37 cellular contexts compared by ENCODE assay signal in genomic region chr10:97981816-97982215, GRCh38. TPM values are rescaled to one million over a fixed set of nuclear protein-coding genes. Genes with fewer than 3 reads are reported as not detected.
"Had no signal": no experiment of that assay in that cellular context is flagged by ENCODE, and none has a peak within 500 bp of the region (broad histone marks: within the 10 kb centered on the region; RNA-seq: fewer than 3 reads in every experiment).

No MANE protein-coding gene starts in this region.

- H3K36me3 Mint-ChIP-seq: activated CD4-positive, alpha-beta memory T cell treated with anti-CD3 and anti-CD28 coated beads for 36 hours; activated naive CD4-positive, alpha-beta T cell treated with anti-CD3 and anti-CD28 coated beads, Interleukin-2, amount 10 ng/mL, durations not matched to agents 7 days and 5 days; activated naive CD4-positive, alpha-beta T cell treated with anti-CD3 and anti-CD28 coated beads, Interleukin-2, amount 50 U/mL, for 24 hours; activated naive CD8-positive, alpha-beta T cell; activated naive CD8-positive, alpha-beta T cell treated with anti-CD3 and anti-CD28 coated beads, Interleukin-2, amount 10 ng/mL, durations not matched to agents 7 days and 5 days; brain had no signal

- H3K36me3 ChIP-seq: ascending aorta, cardiac muscle cell had no signal

- H3K4me1 Mint-ChIP-seq: activated B cell treated with CpG ODN at 0.5 μM for 24 hours; activated CD4-positive, alpha-beta T cell treated with anti-CD3 and anti-CD28 coated beads, Interleukin-2, amount 10 ng/mL, durations not matched to agents 24 days and 14 days; activated naive CD4-positive, alpha-beta T cell treated with anti-CD3 and anti-CD28 coated beads, Interleukin-2, amount 10 ng/mL, durations not matched to agents 7 days and 5 days; activated naive CD4-positive, alpha-beta T cell treated with anti-CD3 and anti-CD28 coated beads, Interleukin-2, amount 50 U/mL, for 24 hours; activated naive CD8-positive, alpha-beta T cell treated with anti-CD3 and anti-CD28 coated beads, Interleukin-2, amount 50 U/mL, for 24 hours; brain; central memory CD8-positive, alpha-beta T cell had no signal

- H3K4me3 ChIP-seq: ascending aorta, cardiac muscle cell had no signal

- H3K27me3 ChIP-seq: ascending aorta had no signal

- H3K27ac ChIP-seq: ascending aorta, cardiac muscle cell, VCaP had no signal

- ATAC-seq: activated CD8-positive, alpha-beta T cell treated with anti-CD3 and anti-CD28 coated beads for 36 hours; activated naive CD8-positive, alpha-beta T cell treated with anti-CD3 and anti-CD28 coated beads, Interleukin-2, amount 50 U/mL, for 24 hours; activated T-cell treated with anti-CD3 and anti-CD28 coated beads, Interleukin-2, amount 50 U/mL, for 4 hours had no signal

- H3K4me1 ChIP-seq: ascending aorta had no signal

- H3K9me3 Mint-ChIP-seq: activated B cell treated with CpG ODN at 0.5 μM for 24 hours; activated CD4-positive, alpha-beta memory T cell treated with anti-CD3 and anti-CD28 coated beads for 36 hours; activated CD4-positive, alpha-beta T cell treated with anti-CD3 and anti-CD28 coated beads, Interleukin-2, amount 10 ng/mL, durations not matched to agents 24 days and 14 days; activated CD8-positive, alpha-beta T cell treated with anti-CD3 and anti-CD28 coated beads for 36 hours; activated naive CD4-positive, alpha-beta T cell treated with anti-CD3 and anti-CD28 coated beads, Interleukin-2, amount 10 ng/mL, durations not matched to agents 7 days and 5 days; activated naive CD4-positive, alpha-beta T cell treated with anti-CD3 and anti-CD28 coated beads, Interleukin-2, amount 50 U/mL, for 24 hours; activated naive CD8-positive, alpha-beta T cell treated with anti-CD3 and anti-CD28 coated beads, Interleukin-2, amount 10 ng/mL, durations not matched to agents 7 days and 5 days; activated naive CD8-positive, alpha-beta T cell treated with anti-CD3 and anti-CD28 coated beads, Interleukin-2, amount 50 U/mL, for 24 hours; activated T-cell treated with anti-CD3 and anti-CD28 coated beads, Interleukin-2, amount 50 U/mL, for 4 hours; activated T-cell treated with anti-CD3 and anti-CD28 coated beads, Interleukin-2, amount 50 U/mL, for 72 hours; activated T-helper 1 cell treated with anti-CD3 and anti-CD28 coated beads, Interleukin-12 subunit alpha, Interleukin-12 subunit beta, Interleukin-2, Interleukin-4 antibody, amounts not matched to agents 30 ng/mL and 10 ng/mL and 1 ng/mL, durations not matched to agents 14 hours and 24 hours and 36 hours; activated T-helper 2 cell treated with anti-CD3 and anti-CD28 coated beads, Interferon-gamma antibody, Interleukin-2, Interleukin-4, amounts not matched to agents 10 μg/mL and 5 μg/mL and 100 μg/mL, durations not matched to agents 14 hours and 24 hours and 36 hours; central memory CD8-positive, alpha-beta T cell; T-helper 1 cell treated with Interleukin-12 subunit alpha and Interleukin-12 subunit beta and Interleukin-4 antibody, amounts not matched to agents 30 μg/mL and 1 μg/mL, for 36 hours; T-helper 2 cell treated with Interferon-gamma antibody and Interleukin-4, amounts not matched to agents 5 μg/mL and 100 μg/mL, for 36 hours had no signal

- H3K27ac Mint-ChIP-seq: activated B cell treated with CpG ODN at 0.5 μM for 24 hours; activated CD4-positive, alpha-beta memory T cell treated with anti-CD3 and anti-CD28 coated beads for 36 hours; activated CD4-positive, alpha-beta T cell treated with anti-CD3 and anti-CD28 coated beads, Interleukin-2, amount 10 ng/mL, durations not matched to agents 24 days and 14 days; activated CD8-positive, alpha-beta T cell treated with anti-CD3 and anti-CD28 coated beads for 36 hours; activated naive CD4-positive, alpha-beta T cell treated with anti-CD3 and anti-CD28 coated beads, Interleukin-2, amount 10 ng/mL, durations not matched to agents 7 days and 5 days; activated naive CD8-positive, alpha-beta T cell; activated naive CD8-positive, alpha-beta T cell treated with anti-CD3 and anti-CD28 coated beads, Interleukin-2, amount 10 ng/mL, durations not matched to agents 7 days and 5 days; activated naive CD8-positive, alpha-beta T cell treated with anti-CD3 and anti-CD28 coated beads, Interleukin-2, amount 50 U/mL, for 24 hours; activated T-cell treated with anti-CD3 and anti-CD28 coated beads, Interleukin-2, amount 50 U/mL, for 72 hours; activated T-helper 1 cell treated with anti-CD3 and anti-CD28 coated beads, Interleukin-12 subunit alpha, Interleukin-12 subunit beta, Interleukin-2, Interleukin-4 antibody, amounts not matched to agents 30 ng/mL and 10 ng/mL and 1 ng/mL, durations not matched to agents 14 hours and 24 hours and 36 hours; activated T-helper 2 cell treated with anti-CD3 and anti-CD28 coated beads, Interferon-gamma antibody, Interleukin-2, Interleukin-4, amounts not matched to agents 10 μg/mL and 5 μg/mL and 100 μg/mL, durations not matched to agents 14 hours and 24 hours and 36 hours; brain; T-helper 1 cell treated with Interleukin-12 subunit alpha and Interleukin-12 subunit beta and Interleukin-4 antibody, amounts not matched to agents 30 μg/mL and 1 μg/mL, for 36 hours; T-helper 2 cell treated with Interferon-gamma antibody and Interleukin-4, amounts not matched to agents 5 μg/mL and 100 μg/mL, for 36 hours had no signal

- H3K9me3 ChIP-seq: ascending aorta had no signal

- DNase-seq: activated B cell treated with CpG ODN at 0.5 μM for 24 hours; activated CD4-positive, alpha-beta memory T cell treated with anti-CD3 and anti-CD28 coated beads for 36 hours; activated CD4-positive, alpha-beta T cell treated with anti-CD3 and anti-CD28 coated beads for 4 hours; activated CD4-positive, alpha-beta T cell treated with anti-CD3 and anti-CD28 coated beads, Interleukin-2, amount 10 ng/mL, durations not matched to agents 24 days and 14 days; activated CD4-positive, alpha-beta T cell treated with anti-CD3 and anti-CD28 coated beads, Interleukin-2, amount 50 U/mL, for 1 hour; activated CD4-positive, alpha-beta T cell treated with anti-CD3 and anti-CD28 coated beads, Interleukin-2, amount 50 U/mL, for 4 hours; activated CD4-positive, CD25-positive, alpha-beta regulatory T cell treated with anti-CD3 and anti-CD28 coated beads, Interleukin-2, amount 50 U/mL, for 72 hours; activated CD8-positive, alpha-beta memory T cell treated with anti-CD3 and anti-CD28 coated beads, Interleukin-2, amount 50 U/mL, for 4 hours; activated CD8-positive, alpha-beta T cell treated with anti-CD3 and anti-CD28 coated beads for 36 hours; activated effector memory CD4-positive, alpha-beta T cell treated with Interleukin-2 at 50 U/mL for 16 hours; activated gamma-delta T cell; activated naive CD4-positive, alpha-beta T cell treated with anti-CD3 and anti-CD28 coated beads, Interleukin-2, amount 10 ng/mL, durations not matched to agents 7 days and 5 days; activated naive CD4-positive, alpha-beta T cell treated with Interleukin-2 at 50 U/mL for 16 hours; activated naive CD8-positive, alpha-beta T cell treated with anti-CD3 and anti-CD28 coated beads, Interleukin-2, amount 10 ng/mL, durations not matched to agents 7 days and 5 days; activated naive CD8-positive, alpha-beta T cell treated with anti-CD3 and anti-CD28 coated beads, Interleukin-2, amount 50 U/mL, for 24 hours; activated T-cell treated with anti-CD3 and anti-CD28 coated beads for 4 hours; activated T-cell treated with anti-CD3 and anti-CD28 coated beads, Interleukin-2, amount 50 U/mL, for 1 hour; activated T-cell treated with anti-CD3 and anti-CD28 coated beads, Interleukin-2, amount 50 U/mL, for 4 hours; activated T-cell treated with anti-CD3 and anti-CD28 coated beads, Interleukin-2, amount 50 U/mL, for 72 hours; amygdala; anterior cingulate cortex; caudate nucleus; T-helper 2 cell; T-helper 9 cell had no signal

- H3K4me3 Mint-ChIP-seq: activated B cell treated with CpG ODN at 0.5 μM for 24 hours; activated CD4-positive, alpha-beta memory T cell treated with anti-CD3 and anti-CD28 coated beads for 36 hours; activated CD4-positive, alpha-beta T cell treated with anti-CD3 and anti-CD28 coated beads, Interleukin-2, amount 10 ng/mL, durations not matched to agents 24 days and 14 days; activated CD8-positive, alpha-beta T cell treated with anti-CD3 and anti-CD28 coated beads for 36 hours; activated naive CD4-positive, alpha-beta T cell treated with anti-CD3 and anti-CD28 coated beads, Interleukin-2, amount 10 ng/mL, durations not matched to agents 7 days and 5 days; activated naive CD4-positive, alpha-beta T cell treated with anti-CD3 and anti-CD28 coated beads, Interleukin-2, amount 50 U/mL, for 24 hours; activated naive CD8-positive, alpha-beta T cell; activated naive CD8-positive, alpha-beta T cell treated with anti-CD3 and anti-CD28 coated beads, Interleukin-2, amount 10 ng/mL, durations not matched to agents 7 days and 5 days; activated naive CD8-positive, alpha-beta T cell treated with anti-CD3 and anti-CD28 coated beads, Interleukin-2, amount 50 U/mL, for 24 hours; activated T-cell treated with anti-CD3 and anti-CD28 coated beads, Interleukin-2, amount 50 U/mL, for 4 hours; activated T-cell treated with anti-CD3 and anti-CD28 coated beads, Interleukin-2, amount 50 U/mL, for 72 hours; activated T-helper 1 cell treated with anti-CD3 and anti-CD28 coated beads, Interleukin-12 subunit alpha, Interleukin-12 subunit beta, Interleukin-2, Interleukin-4 antibody, amounts not matched to agents 30 ng/mL and 10 ng/mL and 1 ng/mL, durations not matched to agents 14 hours and 24 hours and 36 hours; brain; central memory CD8-positive, alpha-beta T cell; T-helper 1 cell treated with Interleukin-12 subunit alpha and Interleukin-12 subunit beta and Interleukin-4 antibody, amounts not matched to agents 30 μg/mL and 1 μg/mL, for 36 hours; T-helper 2 cell treated with Interferon-gamma antibody and Interleukin-4, amounts not matched to agents 5 μg/mL and 100 μg/mL, for 36 hours had no signal

RNA-seq across cellular contexts. Expression of gene CRTAC1, which starts 48.6 kb away (rescaled TPM):
- total RNA-seq: activated B cell treated with CpG ODN at 0.5 μM for 24 hours; activated CD4-positive, alpha-beta memory T cell treated with anti-CD3 and anti-CD28 coated beads for 36 hours; activated CD4-positive, alpha-beta T cell treated with anti-CD3 and anti-CD28 coated beads, Interleukin-2, amount 10 ng/mL, durations not matched to agents 24 days and 14 days; activated CD8-positive, alpha-beta memory T cell treated with anti-CD3 and anti-CD28 coated beads for 36 hours; activated CD8-positive, alpha-beta T cell treated with anti-CD3 and anti-CD28 coated beads for 36 hours; activated naive CD8-positive, alpha-beta T cell treated with anti-CD3 and anti-CD28 coated beads, Interleukin-2, amount 10 ng/mL, durations not matched to agents 7 days and 5 days; activated T-cell treated with anti-CD3 and anti-CD28 coated beads, Interleukin-2, amount 50 U/mL, for 4 hours; activated T-cell treated with anti-CD3 and anti-CD28 coated beads, Interleukin-2, amount 50 U/mL, for 72 hours; activated T-helper 1 cell treated with anti-CD3 and anti-CD28 coated beads, Interleukin-12 subunit alpha, Interleukin-12 subunit beta, Interleukin-2, Interleukin-4 antibody, amounts not matched to agents 30 ng/mL and 10 ng/mL and 1 ng/mL, durations not matched to agents 14 hours and 24 hours and 36 hours; activated T-helper 2 cell treated with anti-CD3 and anti-CD28 coated beads, Interferon-gamma antibody, Interleukin-2, Interleukin-4, amounts not matched to agents 10 μg/mL and 5 μg/mL and 100 μg/mL, durations not matched to agents 14 hours and 24 hours and 36 hours; bronchial epithelial cell had no signal
